Comparison of ENCODE assay signal across 1 cellular context in genomic region chr5:179749857-179750508, GRCh38.
TF ChIP-seq lines count a peak whose summit lies in the region.

No MANE protein-coding gene starts in this region.

TF ChIP-seq in HepG2, 621 proteins besides CTCF, POLR2A, EP300 and RAD21:
- TF ChIP-seq HOXA9 (CRISPR knock-in tag; IDR thresholded peaks at IDR 0.05; ENCODE audit: borderline replicate concordance) (no peak), MTF2 (CRISPR knock-in tag; IDR thresholded peaks at IDR 0.05; ENCODE audit: borderline replicate concordance) (no peak), ZNF574 (CRISPR knock-in tag; IDR thresholded peaks at IDR 0.05) (peak; percentile 36; the same call in 1 of the 2 replicates), SNAPC4 (CRISPR knock-in tag; IDR thresholded peaks at IDR 0.05) (no peak)
